ENCODE assay signal across 28 cellular contexts in genomic region chr16:59567496-59567895, GRCh38.
"Had no signal": no experiment of that assay in that cellular context is flagged by ENCODE, and none has a peak within 500 bp of the region (broad histone marks: within the 10 kb centered on the region; RNA-seq: fewer than 3 reads in every experiment).

No MANE protein-coding gene starts in this region.

- H3K27me3 ChIP-seq: colonic mucosa, esophagus squamous epithelium, gastrocnemius medialis, heart right ventricle, left lung had no signal

- ATAC-seq: effector memory CD8-positive, alpha-beta T cell; esophagus mucosa; gastrocnemius medialis; heart right ventricle; left cardiac atrium; left lung; left ventricle myocardium superior; lower lobe of right lung; mucosa of descending colon had no signal

- H3K4me1 ChIP-seq: colonic mucosa, esophagus squamous epithelium, gastrocnemius medialis, heart right ventricle, left lung, lower lobe of right lung had no signal

- FAIRE-seq: endometrium had no signal

- H3K9me3 ChIP-seq: colonic mucosa, esophagus squamous epithelium, gastrocnemius medialis, lower lobe of right lung had no signal

- H3K27me3 Mint-ChIP-seq: dendritic cell treated with granulocyte-macrophage colony-stimulating factor and Interleukin-4, amounts not matched to agents 40 ng/mL and 50 ng/mL, for 4 days; effector memory CD8-positive, alpha-beta T cell; naive B cell had no signal

- H3K9me3 Mint-ChIP-seq: mesothelial cell of epicardium had no signal

- H3K36me3 Mint-ChIP-seq: mesothelial cell of epicardium, naive B cell had no signal

- H3K4me1 Mint-ChIP-seq: immature natural killer cell, mesothelial cell of epicardium, naive B cell had no signal

- H3K36me3 ChIP-seq: colonic mucosa, esophagus squamous epithelium, gastrocnemius medialis, heart right ventricle, left lung, lower lobe of right lung had no signal

- H3K4me3 ChIP-seq: colonic mucosa, esophagus squamous epithelium, gastrocnemius medialis, heart right ventricle, left lung, lower lobe of right lung, mucosa of descending colon had no signal

- DNase-seq: colonic mucosa; cortex of kidney; effector CD8-positive, alpha-beta T cell; effector memory CD8-positive, alpha-beta T cell; endodermal cell; erythroblast; esophagus squamous epithelium; foreskin fibroblast; foreskin melanocyte; gastrocnemius medialis; glutamatergic neuron; head of caudate nucleus; heart right ventricle; hippocampal formation; immature natural killer cell; islet precursor cell; left cardiac atrium; left lung; left ventricle myocardium superior; lower lobe of right lung; mesenchymal stem cell; mucosa of descending colon; naive B cell had no signal

- H3K27ac Mint-ChIP-seq: dendritic cell treated with granulocyte-macrophage colony-stimulating factor and Interleukin-4, amounts not matched to agents 40 ng/mL and 50 ng/mL, for 4 days; effector memory CD8-positive, alpha-beta T cell; endodermal cell; immature natural killer cell; mesothelial cell of epicardium; naive B cell had no signal

- H3K4me3 Mint-ChIP-seq: dendritic cell treated with granulocyte-macrophage colony-stimulating factor and Interleukin-4, amounts not matched to agents 40 ng/mL and 50 ng/mL, for 4 days; effector memory CD8-positive, alpha-beta T cell; endodermal cell; immature natural killer cell; mesothelial cell of epicardium; naive B cell had no signal

- H3K27ac ChIP-seq: colonic mucosa, epithelial cell of prostate, esophagus squamous epithelium, gastrocnemius medialis, heart right ventricle, left lung, lower lobe of right lung had no signal
